In the genomic region with DNA sequence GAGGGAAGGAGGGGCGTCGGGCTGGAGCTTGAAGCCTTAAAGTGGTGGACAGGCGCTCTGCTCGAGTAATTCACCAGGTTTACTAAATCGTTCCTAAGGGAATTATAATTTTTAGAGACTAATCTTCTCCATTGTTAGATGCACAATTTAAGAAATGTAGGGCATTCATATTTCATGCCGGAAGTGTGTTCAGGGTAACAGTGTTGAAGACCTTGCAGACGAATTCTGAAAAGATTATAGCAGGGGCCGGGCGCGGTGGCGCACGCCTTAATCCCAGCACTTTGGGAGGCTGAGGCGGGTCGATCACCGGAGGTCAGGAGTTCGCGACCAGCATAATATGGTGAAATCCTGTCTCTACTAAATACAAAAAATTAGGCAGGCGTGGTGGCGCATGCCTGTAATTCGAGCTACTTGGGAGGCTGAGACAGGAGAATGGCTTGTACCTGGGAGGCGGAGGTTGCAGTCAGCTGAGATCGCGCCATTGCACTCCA, we compare ENCODE assay signal across 8 cellular contexts. TPM values are rescaled to one million over a fixed set of nuclear protein-coding genes. Genes with fewer than 3 reads are reported as not detected.
DNase-seq lines count a peak whose midpoint lies in the region; ATAC-seq and TF ChIP-seq lines count a peak whose summit lies in the region.

No MANE protein-coding gene starts in this region.

- H3K27me3 ChIP-seq in brain microvascular endothelial cell (replicated peaks): no peaks in the 10 kb centered on the region

- in situ Hi-C loops in brain microvascular endothelial cell (cut with HindIII; ENCODE audit: low pct_ligation_motif_present, low sequenced_read_pairs): no loop called here

- no peak for DNase-seq in brain microvascular endothelial cell
- peak in 1 of 3 donors; percentile 63 for DNase-seq in mucosa of descending colon
- no peak for DNase-seq in NCI-H774 (lab: John Stamatoyannopoulos, UW)
- DNase-seq in CD1c-positive myeloid dendritic cell (ENCODE audit: extremely low spot score): no peak
- DNase-seq in DMS79 (lab: John Stamatoyannopoulos, UW): no peak

- ATAC-seq in HG03196 (IDR thresholded peaks at IDR 0.05; ENCODE audit: unreplicated experiment) (peak; percentile 3), mucosa of descending colon (peak; percentile 22), GM21360 (IDR thresholded peaks at IDR 0.05; ENCODE audit: unreplicated experiment) (no peak)

- H3K9me3 ChIP-seq in mucosa of descending colon: no peaks in the 10 kb centered on the region

- no peak overlapping the region for H3K27ac ChIP-seq in brain microvascular endothelial cell

- H3K4me1 ChIP-seq in mucosa of descending colon (ENCODE audit: low read depth): peaks cover 16% of the 10 kb centered on the region

- no peak for TF ChIP-seq CTCF in GM12875 (IDR thresholded peaks at IDR 0.05; ENCODE audit: borderline replicate concordance, insufficient read depth, low read depth, low read length)
- TF ChIP-seq CTCF in brain microvascular endothelial cell (IDR thresholded peaks at IDR 0.05; ENCODE audit: low read depth, low read length, missing control alignments): no peak
- TF ChIP-seq CTCF in mucosa of descending colon (IDR thresholded peaks at IDR 0.05): no peak

- H3K36me3 ChIP-seq in brain microvascular endothelial cell (replicated peaks) (peaks cover 10% of the 10 kb centered on the region), mucosa of descending colon (ENCODE audit: low read depth) (peaks cover 2% of the 10 kb centered on the region)

- H3K4me3 ChIP-seq in GM12875 (ENCODE audit: low read depth, low read length) (peak overlapping the region; percentile 99), brain microvascular endothelial cell (ENCODE audit: low read depth, low read length) (peak overlapping the region; percentile 78), mucosa of descending colon (peak overlapping the region; percentile 86)

- intact Hi-C loops in mucosa of descending colon (cut with DNase I, micrococcal nuclease): no loop called here

RNA-seq across cellular contexts. Expression of a gene that starts 0.4 kb away (rescaled TPM):
- 100 to 1,000 TPM in 1 of 3 donors, 10 to 100 TPM in 2; 87.8 to 145 (median 99.6) TPM for total RNA-seq in mucosa of descending colon

RNA-seq across cellular contexts. Expression of a gene that starts 31.4 kb away (rescaled TPM):
- total RNA-seq in mucosa of descending colon: 10 to 100 TPM; 59.8 to 98.4 (median 69.9) TPM

RNA-seq across cellular contexts. Expression of a gene that starts 46.1 kb away (rescaled TPM):
- 100 to 1,000 TPM; 239 to 506 (median 426) TPM for total RNA-seq in mucosa of descending colon
